ENCODE assay signal across 23 cellular contexts in genomic region chr22:28921585-28921879, GRCh38.
"Had no signal": no experiment of that assay in that cellular context is flagged by ENCODE, and none has a peak within 500 bp of the region (broad histone marks: within the 10 kb centered on the region; RNA-seq: fewer than 3 reads in every experiment).

No MANE protein-coding gene starts in this region.

- H3K4me3 Mint-ChIP-seq: activated CD4-positive, alpha-beta memory T cell treated with anti-CD3 and anti-CD28 coated beads, Interleukin-2, amount 10 ng/mL, durations not matched to agents 7 days and 5 days; activated naive CD8-positive, alpha-beta T cell treated with anti-CD3 and anti-CD28 coated beads for 36 hours; naive thymus-derived CD4-positive, alpha-beta T cell; stimulated activated naive B cell treated with anti-CD40 and anti-IgM and Interleukin-4, amounts not matched to agents 10 μg/mL and 1 μg/mL and 100 μg/mL, for 72 hours; T-helper 1 cell treated with Interleukin-12 subunit alpha and Interleukin-12 subunit beta and Interleukin-4 antibody, amounts not matched to agents 30 μg/mL and 1 μg/mL, for 36 hours had no signal

- H3K9me3 ChIP-seq: gastroesophageal sphincter, left ventricle myocardium inferior, mucosa of descending colon, right atrium auricular region, transverse colon had no signal

- H3K27ac Mint-ChIP-seq: activated CD4-positive, alpha-beta memory T cell treated with anti-CD3 and anti-CD28 coated beads, Interleukin-2, amount 10 ng/mL, durations not matched to agents 7 days and 5 days; activated naive CD8-positive, alpha-beta T cell treated with anti-CD3 and anti-CD28 coated beads for 36 hours; naive thymus-derived CD4-positive, alpha-beta T cell; T-helper 1 cell treated with Interleukin-12 subunit alpha and Interleukin-12 subunit beta and Interleukin-4 antibody, amounts not matched to agents 30 μg/mL and 1 μg/mL, for 36 hours had no signal

- H3K4me1 Mint-ChIP-seq: activated CD4-positive, alpha-beta memory T cell treated with anti-CD3 and anti-CD28 coated beads, Interleukin-2, amount 10 ng/mL, durations not matched to agents 7 days and 5 days had no signal

- DNase-seq: activated CD4-positive, alpha-beta memory T cell treated with anti-CD3 and anti-CD28 coated beads, Interleukin-2, amount 10 ng/mL, durations not matched to agents 7 days and 5 days; activated CD4-positive, alpha-beta T cell treated with anti-CD3 and anti-CD28 coated beads for 4 hours; activated gamma-delta T cell; activated naive CD8-positive, alpha-beta T cell treated with anti-CD3 and anti-CD28 coated beads for 36 hours; activated T-cell treated with anti-CD3 and anti-CD28 coated beads, Interleukin-2, amount 50 U/mL, for 48 hours; amygdala; brain microvascular endothelial cell; cerebellar nuclear complex; effector memory CD4-positive, alpha-beta T cell; left ventricle myocardium inferior; mucosa of descending colon; naive thymus-derived CD4-positive, alpha-beta T cell; nucleus accumbens; stimulated activated CD4-positive, alpha-beta T cell treated with anti-CD3 and anti-CD28 coated beads, Interleukin-15, amount 100 ng/mL, for 24 hours; stimulated activated CD4-positive, alpha-beta T cell treated with anti-CD3 and anti-CD28 coated beads, Interleukin-4, amount 100 ng/mL, for 1 hour; transverse colon had no signal

- H3K4me3 ChIP-seq: gastroesophageal sphincter, left ventricle myocardium inferior, mucosa of descending colon, right atrium auricular region, skin epidermis, transverse colon had no signal

- H3K27me3 ChIP-seq: brain microvascular endothelial cell, gastroesophageal sphincter, right atrium auricular region, transverse colon had no signal

- H3K36me3 Mint-ChIP-seq: activated naive CD8-positive, alpha-beta T cell treated with anti-CD3 and anti-CD28 coated beads for 36 hours; stimulated activated naive B cell treated with anti-CD40 and anti-IgM and Interleukin-4, amounts not matched to agents 10 μg/mL and 1 μg/mL and 100 μg/mL, for 72 hours had no signal

- H3K27ac ChIP-seq: brain microvascular endothelial cell, epithelial cell of prostate, left ventricle myocardium inferior, right atrium auricular region, skin epidermis, transverse colon had no signal

- H3K9me3 Mint-ChIP-seq: activated CD4-positive, alpha-beta memory T cell treated with anti-CD3 and anti-CD28 coated beads, Interleukin-2, amount 10 ng/mL, durations not matched to agents 7 days and 5 days; activated naive CD8-positive, alpha-beta T cell treated with anti-CD3 and anti-CD28 coated beads for 36 hours; naive thymus-derived CD4-positive, alpha-beta T cell; stimulated activated naive B cell treated with anti-CD40 and anti-IgM and Interleukin-4, amounts not matched to agents 10 μg/mL and 1 μg/mL and 100 μg/mL, for 72 hours; T-helper 1 cell treated with Interleukin-12 subunit alpha and Interleukin-12 subunit beta and Interleukin-4 antibody, amounts not matched to agents 30 μg/mL and 1 μg/mL, for 36 hours had no signal

- H3K36me3 ChIP-seq: brain microvascular endothelial cell, gastroesophageal sphincter, left ventricle myocardium inferior, right atrium auricular region, transverse colon had no signal

- ATAC-seq: gastroesophageal sphincter; mucosa of descending colon; naive thymus-derived CD4-positive, alpha-beta T cell; SK-N-SH treated with all-trans-retinoic acid at 6 μM for 48 hours had no signal
